1 cellular context compared by ENCODE assay signal in genomic region chr18:62460851-62461300, GRCh38.
TF ChIP-seq lines count a peak whose summit lies in the region.

No MANE protein-coding gene starts in this region.

TF ChIP-seq in HepG2, 621 proteins besides CTCF, POLR2A, EP300 and RAD21 (continued from another document and continues in another):
- no peak for TF ChIP-seq BCLAF1 (IDR thresholded peaks at IDR 0.05)
- no peak for TF ChIP-seq ZFP82 (CRISPR knock-in tag; IDR thresholded peaks at IDR 0.05; ENCODE audit: borderline replicate concordance)
- TF ChIP-seq ZNF598 (CRISPR knock-in tag; IDR thresholded peaks at IDR 0.05; ENCODE audit: borderline replicate concordance) = no peak
- peak; percentile 80 for TF ChIP-seq FOXP1 (IDR thresholded peaks at IDR 0.05)
- TF ChIP-seq FOXP1 (CRISPR knock-in tag; IDR thresholded peaks at IDR 0.05) = peak; percentile 96
- no peak for TF ChIP-seq ZBTB7B (CRISPR knock-in tag; IDR thresholded peaks at IDR 0.05)
- TF ChIP-seq E2F2 (CRISPR knock-in tag; IDR thresholded peaks at IDR 0.05; ENCODE audit: borderline replicate concordance) = no peak
- no peak for TF ChIP-seq RAD51 (IDR thresholded peaks at IDR 0.05; ENCODE audit: borderline replicate concordance)
- TF ChIP-seq NFE2 (CRISPR knock-in tag; IDR thresholded peaks at IDR 0.05) = no peak
- TF ChIP-seq HDAC1 (CRISPR knock-in tag; IDR thresholded peaks at IDR 0.05) = peak; percentile 77
- no peak for TF ChIP-seq HNRNPL (IDR thresholded peaks at IDR 0.05; ENCODE audit: low read depth, low read length)
- TF ChIP-seq FOXM1 (CRISPR knock-in tag; IDR thresholded peaks at IDR 0.05) = no peak
- peak; percentile 54; the same call in 1 of the 2 replicates for TF ChIP-seq STAT6 (CRISPR knock-in tag; IDR thresholded peaks at IDR 0.05; ENCODE audit: borderline replicate concordance)
- TF ChIP-seq RNF219 (CRISPR knock-in tag; IDR thresholded peaks at IDR 0.05) = no peak
- TF ChIP-seq NCOA2 (CRISPR knock-in tag; IDR thresholded peaks at IDR 0.05) = peak; percentile 97
- peak in 1 of 2 experiments; percentile 58; a peak in 1 of 4 replicates for TF ChIP-seq REST (IDR thresholded peaks at IDR 0.05; ENCODE audit: borderline replicate concordance in 1 of 2, low read depth in 1 of 2, low read length in 2 of 2)
- TF ChIP-seq HNRNPUL1 (IDR thresholded peaks at IDR 0.05; ENCODE audit: low read depth, low read length) = no peak
- TF ChIP-seq ZGPAT (CRISPR knock-in tag; IDR thresholded peaks at IDR 0.05) = peak; percentile 97
- 0 out of 4 replicates have a peak, but pooled peaks of 1 of the 2 experiments have one; percentile 12 for TF ChIP-seq ATF4 (CRISPR knock-in tag; IDR thresholded peaks at IDR 0.05)
- TF ChIP-seq PAX8 (CRISPR knock-in tag; IDR thresholded peaks at IDR 0.05; ENCODE audit: borderline replicate concordance) = no peak
- TF ChIP-seq THAP9 (CRISPR knock-in tag; IDR thresholded peaks at IDR 0.05; ENCODE audit: borderline replicate concordance) = no peak
- no peak for TF ChIP-seq NFATC3 (CRISPR knock-in tag; IDR thresholded peaks at IDR 0.05)
- TF ChIP-seq ETS1 (CRISPR knock-in tag; IDR thresholded peaks at IDR 0.05) = no peak
- no peak for TF ChIP-seq CBX1 (IDR thresholded peaks at IDR 0.05; ENCODE audit: low read depth)
- no peak for TF ChIP-seq JARID2 (CRISPR knock-in tag; IDR thresholded peaks at IDR 0.05; ENCODE audit: insufficient replicate concordance)
- no peak; the same call in 1 of the 2 replicates for TF ChIP-seq MTA1 (CRISPR knock-in tag; IDR thresholded peaks at IDR 0.05; ENCODE audit: borderline replicate concordance)
- TF ChIP-seq HHEX (CRISPR knock-in tag; IDR thresholded peaks at IDR 0.05) = no peak
- TF ChIP-seq ZNF781 (CRISPR knock-in tag; IDR thresholded peaks at IDR 0.05; ENCODE audit: borderline replicate concordance, not compliant biosample characterization) = no peak
- peak; percentile 81; the same call in 1 of the 2 replicates for TF ChIP-seq ZNF331 (CRISPR knock-in tag; IDR thresholded peaks at IDR 0.05)
- TF ChIP-seq ESRRA (CRISPR knock-in tag; IDR thresholded peaks at IDR 0.05; ENCODE audit: low read depth) = peak; percentile 74
- TF ChIP-seq HOXA7 (CRISPR knock-in tag; IDR thresholded peaks at IDR 0.05) = no peak
- TF ChIP-seq ZNF782 (CRISPR knock-in tag; IDR thresholded peaks at IDR 0.05; ENCODE audit: borderline replicate concordance) = no peak
- no peak for TF ChIP-seq PBX3 (CRISPR knock-in tag; IDR thresholded peaks at IDR 0.05; ENCODE audit: borderline replicate concordance)
- TF ChIP-seq ZMYM2 (CRISPR knock-in tag; IDR thresholded peaks at IDR 0.05) = no peak
- no peak for TF ChIP-seq MATR3 (CRISPR knock-in tag; IDR thresholded peaks at IDR 0.05)
- 0 out of 2 replicates have a peak, but pooled peaks have one; percentile 30 for TF ChIP-seq YEATS4 (CRISPR knock-in tag; IDR thresholded peaks at IDR 0.05; ENCODE audit: borderline replicate concordance)
- TF ChIP-seq ZNF607 (CRISPR knock-in tag; IDR thresholded peaks at IDR 0.05; ENCODE audit: borderline replicate concordance) = no peak
- no peak for TF ChIP-seq ZFP41 (CRISPR knock-in tag; IDR thresholded peaks at IDR 0.05; ENCODE audit: borderline replicate concordance)
